23 cellular contexts compared by ENCODE assay signal in the genomic region with DNA sequence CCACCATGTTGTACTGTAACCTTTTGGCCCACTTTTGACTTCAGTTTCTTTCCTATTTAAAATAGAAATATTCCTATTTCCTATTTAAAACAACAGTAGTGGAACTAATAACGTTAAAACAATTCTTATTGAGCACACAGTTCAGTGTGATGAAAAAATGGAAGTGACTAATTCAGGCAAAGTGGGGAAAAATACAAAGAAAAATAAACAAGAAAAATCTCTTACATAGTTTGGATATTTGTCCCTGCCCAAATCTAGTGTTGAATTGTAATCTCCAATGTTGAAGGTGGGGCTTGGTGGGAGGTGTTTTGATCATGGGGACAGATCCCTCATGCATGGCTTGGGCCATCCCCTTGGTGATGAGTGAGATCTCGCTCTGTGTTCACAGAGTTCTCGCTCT.
DNase-seq lines count a peak whose midpoint lies in the region; ATAC-seq and TF ChIP-seq lines count a peak whose summit lies in the region.
"Had no signal": no experiment of that assay in that cellular context is flagged by ENCODE, and none has a peak within 500 bp of the region (broad histone marks: within the 10 kb centered on the region; RNA-seq: fewer than 3 reads in every experiment).

No MANE protein-coding gene starts in this region.

- H3K4me3 Mint-ChIP-seq in MCF 10A (ENCODE audit: unreplicated experiment) (no peak overlapping the region), nephron progenitor cell (no peak overlapping the region), natural killer cell (no peak overlapping the region)
- H3K4me3 Mint-ChIP-seq: B cell; CD4-positive, alpha-beta T cell; CD8-positive, alpha-beta T cell had no signal

- intact Hi-C loops in mammary epithelial cell (cut with micrococcal nuclease) (no loop called here), MCF 10A (cut with micrococcal nuclease) (no loop called here), natural killer cell (cut with micrococcal nuclease) (no loop called here)

- peak overlapping the region; percentile 13 for H2AFZ ChIP-seq in mammary epithelial cell (ENCODE audit: low read depth, low read length)

- H3K4me3 ChIP-seq in mammary epithelial cell (replicated peaks in 1 of 3; ENCODE audit: insufficient read depth in 1 of 3, low read depth in 2 of 3, low read length in 3 of 3): no peak overlapping the region
- H3K4me3 ChIP-seq: A549; BLaER1 treated with 17β-estradiol and CSF1 and Interleukin-3, amounts not matched to agents 10 nM and 100 nM; GM12878 had no signal

- H3K27ac Mint-ChIP-seq in MCF 10A (ENCODE audit: low read depth, unreplicated experiment) (no peak overlapping the region), nephron progenitor cell (peak overlapping the region; percentile 82), natural killer cell (no peak overlapping the region)
- H3K27ac Mint-ChIP-seq: B cell; CD4-positive, alpha-beta T cell; CD8-positive, alpha-beta T cell had no signal

- WGBS in mammary epithelial cell (ENCODE audit: low coverage, missing lambda C conversion rate): 67% methylated on average over 3 of the region's 3 CpGs

- CTCF ChIA-PET in mammary epithelial cell (lab: Charles Lee; ENCODE audit: low non-redundant PET): no interaction called here
- CTCF ChIA-PET in MCF 10A (lab: Yijun Ruan, JAX): no interaction called here

- TF ChIP-seq CTCF in mammary epithelial cell (conservative IDR thresholded peaks at IDR 0.05 in 1 of 2, IDR thresholded peaks at IDR 0.05 in 1 of 2; ENCODE audit: extremely low read depth in 1 of 2, insufficient read depth in 1 of 2, low read depth in 1 of 2, low read length in 2 of 2): no peak
- no peak for TF ChIP-seq CTCF in MCF 10A (IDR thresholded peaks at IDR 0.05; ENCODE audit: unreplicated experiment)
- TF ChIP-seq CTCF in nephron progenitor cell (IDR thresholded peaks at IDR 0.05): no peak
- no peak for TF ChIP-seq CTCF in natural killer cell (IDR thresholded peaks at IDR 0.05)

- no peaks in the 10 kb centered on the region for H3K9me3 ChIP-seq in mammary epithelial cell (replicated peaks; ENCODE audit: insufficient read depth, low read length)
- H3K9me3 ChIP-seq: A549, Caco-2 had no signal

- H3K27ac ChIP-seq in mammary epithelial cell (ENCODE audit: insufficient read depth, low read depth, low read length): no peak overlapping the region
- H3K27ac ChIP-seq: 22Rv1; A549; BLaER1 treated with 17β-estradiol and CSF1 and Interleukin-3, amounts not matched to agents 10 nM and 100 nM; C4-2B had no signal

- H3K36me3 Mint-ChIP-seq in MCF 10A (ENCODE audit: insufficient read depth, unreplicated experiment): no peaks in the 10 kb centered on the region
- H3K36me3 Mint-ChIP-seq in nephron progenitor cell (ENCODE audit: low read depth): no peaks in the 10 kb centered on the region
- no peaks in the 10 kb centered on the region for H3K36me3 Mint-ChIP-seq in natural killer cell
- H3K36me3 Mint-ChIP-seq: CD8-positive, alpha-beta T cell had no signal

- BruUV-seq in mammary epithelial cell (replicated peaks; lab: Mats Ljungman, UMichigan) (no TSS peak), MCF 10A (replicated peaks; lab: Mats Ljungman, UMichigan) (no TSS peak)

- H3K9me3 Mint-ChIP-seq in MCF 10A (ENCODE audit: unreplicated experiment) (peaks cover 6% of the 10 kb centered on the region), nephron progenitor cell (peaks cover 6% of the 10 kb centered on the region), natural killer cell (peaks cover 0 to 2% of the 10 kb centered on the region in 2 donors)

- no peaks in the 10 kb centered on the region for H4K20me1 ChIP-seq in mammary epithelial cell (ENCODE audit: insufficient read depth, low read length)
- H4K20me1 ChIP-seq: BLaER1 treated with 17β-estradiol and CSF1 and Interleukin-3, amounts not matched to agents 10 nM and 100 nM had no signal

- H3K27me3 Mint-ChIP-seq in MCF 10A (ENCODE audit: insufficient read depth, unreplicated experiment): no peaks in the 10 kb centered on the region
- H3K27me3 Mint-ChIP-seq in nephron progenitor cell (ENCODE audit: low read depth, poor library complexity): peaks cover 5% of the 10 kb centered on the region
- no peaks in the 10 kb centered on the region for H3K27me3 Mint-ChIP-seq in natural killer cell (ENCODE audit: low read depth in 2 of 2)
- H3K27me3 Mint-ChIP-seq: B cell had no signal

- DNase-seq in mammary epithelial cell (no peak), MCF 10A (ENCODE audit: unreplicated experiment) (no peak), fibroblast of peridontal ligament (ENCODE audit: extremely low read depth) (peak; percentile 19), nephron progenitor cell (no peak), natural killer cell (no peak)
- DNase-seq: AML-193; Caco-2; CD4-positive, alpha-beta T cell; CD8-positive, alpha-beta T cell; DMS 273 treated with DMSO at 0.1 percent for 48 hours; DMS153; DMS53; DMS79; DND-41; EL; GDM1 had no signal

- in situ Hi-C loops in mammary epithelial cell (cut with MboI; ENCODE audit: low sequenced_read_pairs in 2 of 2): no loop called here

- POLR2A ChIA-PET in MCF 10A (lab: Yijun Ruan, JAX): no interaction called here

- no peak overlapping the region for H3K4me2 ChIP-seq in mammary epithelial cell (ENCODE audit: insufficient read depth, low read depth, low read length)
- H3K4me2 ChIP-seq: A549; BLaER1 treated with 17β-estradiol and CSF1 and Interleukin-3, amounts not matched to agents 10 nM and 100 nM had no signal

- H3K4me1 ChIP-seq in mammary epithelial cell (ENCODE audit: insufficient read depth, low read length): peaks cover 10% of the 10 kb centered on the region
- H3K4me1 ChIP-seq: A549; BLaER1 treated with 17β-estradiol and CSF1 and Interleukin-3, amounts not matched to agents 10 nM and 100 nM had no signal

- H3K9ac ChIP-seq in mammary epithelial cell (ENCODE audit: insufficient read depth, low read length): no peak overlapping the region
- H3K9ac ChIP-seq: BLaER1 treated with 17β-estradiol and CSF1 and Interleukin-3, amounts not matched to agents 10 nM and 100 nM had no signal

- no peaks in the 10 kb centered on the region for H3K27me3 ChIP-seq in mammary epithelial cell (ENCODE audit: insufficient read depth, low read length)
- H3K27me3 ChIP-seq: BLaER1 treated with 17β-estradiol and CSF1 and Interleukin-3, amounts not matched to agents 10 nM and 100 nM had no signal

- H3K79me2 ChIP-seq in mammary epithelial cell (ENCODE audit: insufficient read depth, low read length): no peaks in the 10 kb centered on the region

- dilution Hi-C loops in mammary epithelial cell (cut with HindIII; ENCODE audit: low sequenced_read_pairs): no loop called here

- ATAC-seq in HG02852 (IDR thresholded peaks at IDR 0.05; ENCODE audit: unreplicated experiment) (no peak), natural killer cell (no peak)
- ATAC-seq: A549; CD8-positive, alpha-beta T cell; GM12878 had no signal

- no peaks in the 10 kb centered on the region for H3K36me3 ChIP-seq in mammary epithelial cell (ENCODE audit: insufficient read depth, low read length)
- H3K36me3 ChIP-seq: BLaER1 treated with 17β-estradiol and CSF1 and Interleukin-3, amounts not matched to agents 10 nM and 100 nM had no signal

- H3K4me1 Mint-ChIP-seq in MCF 10A (ENCODE audit: insufficient read depth, unreplicated experiment): peaks cover 7% of the 10 kb centered on the region
- H3K4me1 Mint-ChIP-seq in nephron progenitor cell: no peaks in the 10 kb centered on the region
- no peaks in the 10 kb centered on the region for H3K4me1 Mint-ChIP-seq in natural killer cell
- H3K4me1 Mint-ChIP-seq: B cell had no signal
